19 cellular contexts compared by ENCODE assay signal in genomic region chr10:35885076-35885475, GRCh38.
"Had no signal": no experiment of that assay in that cellular context is flagged by ENCODE, and none has a peak within 500 bp of the region (broad histone marks: within the 10 kb centered on the region; RNA-seq: fewer than 3 reads in every experiment).

No MANE protein-coding gene starts in this region.

- H3K4me1 ChIP-seq: right lobe of liver, upper lobe of right lung, uterus had no signal

- H3K4me1 Mint-ChIP-seq: naive thymus-derived CD8-positive, alpha-beta T cell; stimulated activated naive B cell treated with anti-CD40 and anti-IgM and Interleukin-4, amounts not matched to agents 10 μg/mL and 1 μg/mL and 100 μg/mL, for 72 hours had no signal

- H3K27ac ChIP-seq: esophagus squamous epithelium, right lobe of liver, suprapubic skin, transverse colon, upper lobe of right lung, uterus had no signal

- H3K4me3 ChIP-seq: esophagus squamous epithelium, pancreas, right lobe of liver, suprapubic skin, transverse colon, upper lobe of right lung, uterus had no signal

- DNase-seq: cortex of kidney; effector memory CD8-positive, alpha-beta T cell; erythroblast; esophagus squamous epithelium; kidney; naive thymus-derived CD8-positive, alpha-beta T cell; nephron progenitor cell; occipital lobe; right lobe of liver; small intestine; stimulated activated CD4-positive, alpha-beta T cell treated with anti-CD3 and anti-CD28 coated beads, Interleukin-15, amount 100 ng/mL, for 24 hours; stimulated activated CD4-positive, alpha-beta T cell treated with anti-CD3 and anti-CD28 coated beads, Interleukin-2, amount 100 ng/mL, for 48 hours; stimulated activated naive B cell treated with anti-CD40 and anti-IgM and Interleukin-4, amounts not matched to agents 10 μg/mL and 1 μg/mL and 100 μg/mL, for 72 hours; transverse colon; upper lobe of right lung; uterus had no signal

- H3K27me3 ChIP-seq: esophagus squamous epithelium, pancreas, right lobe of liver, suprapubic skin, transverse colon, upper lobe of right lung, uterus had no signal

- H3K27ac Mint-ChIP-seq: effector memory CD8-positive, alpha-beta T cell; naive thymus-derived CD8-positive, alpha-beta T cell; nephron progenitor cell; stimulated activated naive B cell treated with anti-CD40 and anti-IgM and Interleukin-4, amounts not matched to agents 10 μg/mL and 1 μg/mL and 100 μg/mL, for 72 hours; stimulated activated naive CD8-positive, alpha-beta T cell treated with anti-CD3 and anti-CD28 coated beads, Interleukin-15, Interleukin-2, amounts not matched to agents 100 ng/mL and 50 ng/mL, for 24 hours had no signal

- H3K27me3 Mint-ChIP-seq: stimulated activated naive CD8-positive, alpha-beta T cell treated with anti-CD3 and anti-CD28 coated beads, Interleukin-15, Interleukin-2, amounts not matched to agents 100 ng/mL and 50 ng/mL, for 24 hours had no signal

- H3K36me3 Mint-ChIP-seq: naive thymus-derived CD8-positive, alpha-beta T cell; stimulated activated naive B cell treated with anti-CD40 and anti-IgM and Interleukin-4, amounts not matched to agents 10 μg/mL and 1 μg/mL and 100 μg/mL, for 72 hours had no signal

- H3K9me3 ChIP-seq: esophagus squamous epithelium, pancreas, right lobe of liver, suprapubic skin, transverse colon, upper lobe of right lung, uterus had no signal

- H3K9me3 Mint-ChIP-seq: stimulated activated naive B cell treated with anti-CD40 and anti-IgM and Interleukin-4, amounts not matched to agents 10 μg/mL and 1 μg/mL and 100 μg/mL, for 72 hours; stimulated activated naive CD8-positive, alpha-beta T cell treated with anti-CD3 and anti-CD28 coated beads, Interleukin-15, Interleukin-2, amounts not matched to agents 100 ng/mL and 50 ng/mL, for 24 hours had no signal

- H3K4me3 Mint-ChIP-seq: effector memory CD8-positive, alpha-beta T cell; naive thymus-derived CD8-positive, alpha-beta T cell; nephron progenitor cell; stimulated activated naive B cell treated with anti-CD40 and anti-IgM and Interleukin-4, amounts not matched to agents 10 μg/mL and 1 μg/mL and 100 μg/mL, for 72 hours; stimulated activated naive CD8-positive, alpha-beta T cell treated with anti-CD3 and anti-CD28 coated beads, Interleukin-15, Interleukin-2, amounts not matched to agents 100 ng/mL and 50 ng/mL, for 24 hours had no signal

- H3K36me3 ChIP-seq: esophagus squamous epithelium, pancreas, right lobe of liver, suprapubic skin, transverse colon, upper lobe of right lung, uterus had no signal
